In the genomic region with DNA sequence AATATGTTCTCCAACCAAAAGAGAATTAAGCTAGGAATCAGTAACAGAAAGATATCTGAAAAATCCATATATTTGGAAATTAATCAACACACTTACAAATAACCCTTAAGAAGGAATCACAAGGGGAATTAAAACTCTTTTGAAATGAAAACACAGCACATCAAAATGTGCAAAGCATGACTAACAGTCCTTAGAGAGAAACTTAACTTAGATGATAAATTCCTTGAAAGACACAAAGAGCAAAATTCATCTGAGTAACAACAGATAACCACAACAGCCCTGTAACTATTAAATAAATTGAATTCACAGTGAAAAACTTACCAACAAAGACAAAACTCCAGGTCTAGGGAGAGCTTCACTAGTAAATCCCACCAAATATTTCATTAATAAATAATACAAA, we compare ENCODE assay signal across 30 cellular contexts.
"Had no signal": no experiment of that assay in that cellular context is flagged by ENCODE, and none has a peak within 500 bp of the region (broad histone marks: within the 10 kb centered on the region; RNA-seq: fewer than 3 reads in every experiment).

No MANE protein-coding gene starts in this region.

- H3K27ac ChIP-seq: breast epithelium, heart left ventricle, parathyroid adenoma, psoas muscle, stomach, suprapubic skin, tibial artery, upper lobe of right lung had no signal

- H3K4me3 ChIP-seq: breast epithelium, heart left ventricle, psoas muscle, stomach, suprapubic skin, tibial artery, upper lobe of right lung had no signal

- H3K4me3 Mint-ChIP-seq: activated CD4-positive, alpha-beta memory T cell treated with anti-CD3 and anti-CD28 coated beads, Interleukin-2, amount 10 ng/mL, durations not matched to agents 7 days and 5 days; activated CD4-positive, alpha-beta T cell treated with anti-CD3 and anti-CD28 coated beads, Interleukin-2, amount 10 ng/mL, durations not matched to agents 7 days and 5 days; activated naive CD8-positive, alpha-beta T cell treated with anti-CD3 and anti-CD28 coated beads, Interleukin-2, amount 10 ng/mL, durations not matched to agents 7 days and 5 days; activated T-cell treated with anti-CD3 and anti-CD28 coated beads, Interleukin-2, amount 50 U/mL, for 4 hours; dendritic cell treated with granulocyte-macrophage colony-stimulating factor and Interleukin-4, amounts not matched to agents 40 ng/mL and 50 ng/mL, for 4 days; endodermal cell; immature natural killer cell; naive B cell; stimulated activated naive B cell treated with anti-CD40 and anti-IgM and Interleukin-4, amounts not matched to agents 10 μg/mL and 1 μg/mL and 100 μg/mL, for 72 hours; WTC11 had no signal

- H3K9me3 ChIP-seq: breast epithelium, heart left ventricle, psoas muscle, stomach, suprapubic skin, tibial artery, upper lobe of right lung had no signal

- H2AFZ ChIP-seq: parathyroid adenoma had no signal

- ATAC-seq: activated T-cell treated with anti-CD3 and anti-CD28 coated beads, Interleukin-2, amount 50 U/mL, for 4 hours; esophagus mucosa; heart left ventricle; left colon; psoas muscle; stimulated activated naive B cell treated with anti-CD40 and anti-IgM and Interleukin-4, amounts not matched to agents 10 μg/mL and 1 μg/mL and 100 μg/mL, for 72 hours; upper lobe of right lung; WTC11 had no signal

- H3K79me2 ChIP-seq: parathyroid adenoma had no signal

- DNase-seq: activated CD4-positive, alpha-beta memory T cell treated with anti-CD3 and anti-CD28 coated beads, Interleukin-2, amount 10 ng/mL, durations not matched to agents 7 days and 5 days; activated CD4-positive, alpha-beta T cell treated with anti-CD3 and anti-CD28 coated beads for 1 hour; activated CD4-positive, alpha-beta T cell treated with anti-CD3 and anti-CD28 coated beads, Interleukin-2, amount 10 ng/mL, durations not matched to agents 7 days and 5 days; activated CD8-positive, alpha-beta memory T cell treated with anti-CD3 and anti-CD28 coated beads, Interleukin-2, amount 50 U/mL, for 48 hours; activated naive CD4-positive, alpha-beta T cell; activated naive CD8-positive, alpha-beta T cell treated with anti-CD3 and anti-CD28 coated beads, Interleukin-2, amount 10 ng/mL, durations not matched to agents 7 days and 5 days; activated T-cell treated with anti-CD3 and anti-CD28 coated beads, Interleukin-2, amount 50 U/mL, for 4 hours; amniotic stem cell; central memory CD4-positive, alpha-beta T cell; endodermal cell; heart left ventricle; hypothalamus; immature natural killer cell; kidney; left colon; mammary epithelial cell; naive B cell; psoas muscle; stimulated activated CD4-positive, alpha-beta T cell treated with anti-CD3 and anti-CD28 coated beads, Interleukin-15, amount 100 ng/mL, for 24 hours; stimulated activated CD4-positive, alpha-beta T cell treated with anti-CD3 and anti-CD28 coated beads, Interleukin-2, amount 100 ng/mL, for 24 hours; stimulated activated naive B cell treated with anti-CD40 and anti-IgM and Interleukin-4, amounts not matched to agents 10 μg/mL and 1 μg/mL and 100 μg/mL, for 72 hours; stomach; tibial artery; upper lobe of right lung had no signal

- H3K36me3 ChIP-seq: breast epithelium had no signal

- H3K27ac Mint-ChIP-seq: activated CD4-positive, alpha-beta memory T cell treated with anti-CD3 and anti-CD28 coated beads, Interleukin-2, amount 10 ng/mL, durations not matched to agents 7 days and 5 days; activated CD4-positive, alpha-beta T cell treated with anti-CD3 and anti-CD28 coated beads, Interleukin-2, amount 10 ng/mL, durations not matched to agents 7 days and 5 days; activated naive CD8-positive, alpha-beta T cell treated with anti-CD3 and anti-CD28 coated beads, Interleukin-2, amount 10 ng/mL, durations not matched to agents 7 days and 5 days; dendritic cell treated with granulocyte-macrophage colony-stimulating factor and Interleukin-4, amounts not matched to agents 40 ng/mL and 50 ng/mL, for 4 days; endodermal cell; immature natural killer cell; stimulated activated naive B cell treated with anti-CD40 and anti-IgM and Interleukin-4, amounts not matched to agents 10 μg/mL and 1 μg/mL and 100 μg/mL, for 72 hours; WTC11 had no signal

- H3K27me3 ChIP-seq: breast epithelium, heart left ventricle, stomach, suprapubic skin, tibial artery, upper lobe of right lung had no signal

- H3K9me3 Mint-ChIP-seq: activated CD4-positive, alpha-beta memory T cell treated with anti-CD3 and anti-CD28 coated beads, Interleukin-2, amount 10 ng/mL, durations not matched to agents 7 days and 5 days; activated CD4-positive, alpha-beta T cell treated with anti-CD3 and anti-CD28 coated beads, Interleukin-2, amount 10 ng/mL, durations not matched to agents 7 days and 5 days; activated T-cell treated with anti-CD3 and anti-CD28 coated beads, Interleukin-2, amount 50 U/mL, for 4 hours; endodermal cell; immature natural killer cell; naive B cell; WTC11 had no signal

- H3K4me1 Mint-ChIP-seq: activated CD4-positive, alpha-beta memory T cell treated with anti-CD3 and anti-CD28 coated beads, Interleukin-2, amount 10 ng/mL, durations not matched to agents 7 days and 5 days; activated naive CD8-positive, alpha-beta T cell treated with anti-CD3 and anti-CD28 coated beads, Interleukin-2, amount 10 ng/mL, durations not matched to agents 7 days and 5 days; endodermal cell; stimulated activated naive B cell treated with anti-CD40 and anti-IgM and Interleukin-4, amounts not matched to agents 10 μg/mL and 1 μg/mL and 100 μg/mL, for 72 hours had no signal

- H3K4me1 ChIP-seq: breast epithelium, heart left ventricle, psoas muscle, stomach, suprapubic skin, tibial artery, upper lobe of right lung had no signal

- H3K27me3 Mint-ChIP-seq: activated CD4-positive, alpha-beta memory T cell treated with anti-CD3 and anti-CD28 coated beads, Interleukin-2, amount 10 ng/mL, durations not matched to agents 7 days and 5 days; activated CD4-positive, alpha-beta T cell treated with anti-CD3 and anti-CD28 coated beads, Interleukin-2, amount 10 ng/mL, durations not matched to agents 7 days and 5 days; activated naive CD8-positive, alpha-beta T cell treated with anti-CD3 and anti-CD28 coated beads, Interleukin-2, amount 10 ng/mL, durations not matched to agents 7 days and 5 days; dendritic cell treated with granulocyte-macrophage colony-stimulating factor and Interleukin-4, amounts not matched to agents 40 ng/mL and 50 ng/mL, for 4 days; naive B cell; stimulated activated naive B cell treated with anti-CD40 and anti-IgM and Interleukin-4, amounts not matched to agents 10 μg/mL and 1 μg/mL and 100 μg/mL, for 72 hours had no signal

- H3K9ac ChIP-seq: parathyroid adenoma had no signal

- H3K36me3 Mint-ChIP-seq: WTC11 had no signal
